ENCODE assay signal across 23 cellular contexts in the genomic region with DNA sequence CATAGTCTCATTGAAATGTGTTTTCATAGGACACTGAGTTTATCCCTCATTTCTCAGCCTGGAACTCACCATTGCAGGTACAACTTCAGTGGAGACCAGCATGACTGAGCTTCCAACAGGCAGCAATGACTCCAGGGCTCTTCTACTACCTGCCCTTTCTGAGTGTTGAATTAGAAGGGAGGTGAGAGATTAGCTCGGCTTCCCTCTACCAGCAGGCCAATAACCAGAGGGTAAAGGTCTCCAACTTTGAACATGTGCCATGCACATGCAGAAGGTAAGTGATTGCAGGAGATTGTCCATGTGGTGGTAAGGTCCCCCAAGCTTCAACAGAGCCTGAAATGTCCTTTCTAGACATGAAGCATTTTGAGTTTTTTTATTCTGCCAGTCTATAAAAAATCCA.
DNase-seq lines count a peak whose midpoint lies in the region; ATAC-seq, FAIRE-seq and TF ChIP-seq lines count a peak whose summit lies in the region.
"Had no signal": no experiment of that assay in that cellular context is flagged by ENCODE, and none has a peak within 500 bp of the region (broad histone marks: within the 10 kb centered on the region; RNA-seq: fewer than 3 reads in every experiment).

No MANE protein-coding gene starts in this region.

- DNase-seq in left lobe of liver (ENCODE audit: low spot score) (peak; percentile 48), small intestine (peak; percentile 82), occipital lobe (lab: John Stamatoyannopoulos, UW) (no peak), cerebellar nuclear complex (lab: John Stamatoyannopoulos, UW) (no peak)
- no peak for DNase-seq in stimulated activated CD4-positive, alpha-beta T cell treated with anti-CD3 and anti-CD28 coated beads, Interleukin-4, amount 100 ng/mL, for 1 hour
- DNase-seq: Caco-2; CD4-positive, alpha-beta T cell; DMS153; GDM1; GM23248; NCI-H1092 treated with DMSO at 0.1 percent for 48 hours; NCI-H1436 treated with DMSO at 0.1 percent for 48 hours; NCI-H1930; NK-92 treated with Interleukin-12 subunit alpha and Interleukin-12 subunit beta, amount 100 ng/mL, for 24 hours; SIG-M5; SK-N-SH had no signal

- H3K4me2 ChIP-seq in BLaER1 = peak overlapping the region; percentile 10; the same call in 1 of the 2 replicates
- H3K4me2 ChIP-seq: A549, SK-N-SH had no signal

- ATAC-seq in left lobe of liver = peak; percentile 91
- ATAC-seq: A549, Panc1 had no signal

- H3K4me1 ChIP-seq in BLaER1 (peaks cover 49% of the 10 kb centered on the region), small intestine (ENCODE audit: control insufficient read depth in 2 of 2, insufficient read depth in 1 of 2, low read depth in 1 of 2, low read length in 1 of 2) (peaks cover 0 to 5% of the 10 kb centered on the region in 2 donors)
- H3K4me1 ChIP-seq: Caco-2, HAP-1 had no signal

- H3K27me3 ChIP-seq in BLaER1 (no peaks in the 10 kb centered on the region), small intestine (ENCODE audit: control insufficient read depth in 2 of 2, insufficient read depth in 2 of 2, low read length in 2 of 2) (no peaks in the 10 kb centered on the region)

- no peak for TF ChIP-seq EP300 in Ishikawa (IDR thresholded peaks at IDR 0.05; ENCODE audit: borderline replicate concordance)

- no peak overlapping the region for H3K9ac ChIP-seq in BLaER1
- H3K9ac ChIP-seq: GM23248, KMS-11, SK-N-SH had no signal

- H3K4me3 ChIP-seq in BLaER1 (no peak overlapping the region), small intestine (ENCODE audit: low read depth in 1 of 2, low read length in 2 of 2) (no peak overlapping the region)
- H3K4me3 ChIP-seq: A549, GM23248, HAP-1 had no signal

- H3K27ac ChIP-seq in BLaER1 (no peak overlapping the region), small intestine (ENCODE audit: low read depth in 1 of 2, low read length in 1 of 2) (peak overlapping the region in 1 of 2 donors; percentile 55)
- H3K27ac ChIP-seq: A549, GM23248, KMS-11 had no signal

- H4K20me1 ChIP-seq in BLaER1 = no peaks in the 10 kb centered on the region

- FAIRE-seq in small intestine (lab: Jason Lieb, UNC) = no peak
- FAIRE-seq: A549, GM18507 had no signal

- 20 to 73% (median 46%) methylated on average over 1 of the region's 1 CpG for WGBS in small intestine, 3 donors

- H3K9me3 ChIP-seq in BLaER1 (no peaks in the 10 kb centered on the region), small intestine (ENCODE audit: control insufficient read depth, low read depth) (no peaks in the 10 kb centered on the region)
- H3K9me3 ChIP-seq: A549, Caco-2, HAP-1, SK-N-SH had no signal

- TF ChIP-seq RAD21 in Ishikawa (IDR thresholded peaks at IDR 0.05; ENCODE audit: low read depth) = no peak

- H3K36me3 ChIP-seq in BLaER1 (no peaks in the 10 kb centered on the region), small intestine (ENCODE audit: control insufficient read depth in 2 of 2, insufficient read depth in 2 of 2, low read length in 2 of 2) (no peaks in the 10 kb centered on the region)
- H3K36me3 ChIP-seq: HAP-1 had no signal

TF ChIP-seq in Ishikawa, 13 proteins besides CTCF, POLR2A, EP300 and RAD21:
- TF ChIP-seq TCF12 (IDR thresholded peaks at IDR 0.05; ENCODE audit: low read depth) (no peak), TEAD4 (IDR thresholded peaks at IDR 0.05) (no peak), CREB1 (IDR thresholded peaks at IDR 0.05; ENCODE audit: low read depth) (no peak), YY1 (IDR thresholded peaks at IDR 0.05; ENCODE audit: low read depth) (no peak), FOXM1 (IDR thresholded peaks at IDR 0.05; ENCODE audit: borderline replicate concordance, low read depth) (no peak)
- TF ChIP-seq, protein P1, sequence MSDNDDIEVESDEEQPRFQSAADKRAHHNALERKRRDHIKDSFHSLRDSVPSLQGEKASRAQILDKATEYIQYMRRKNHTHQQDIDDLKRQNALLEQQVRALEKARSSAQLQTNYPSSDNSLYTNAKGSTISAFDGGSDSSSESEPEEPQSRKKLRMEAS (IDR thresholded peaks at IDR 0.05) = 0 out of 2 replicates have a peak, but pooled peaks have one; percentile 12
- TF ChIP-seq, protein P2, sequence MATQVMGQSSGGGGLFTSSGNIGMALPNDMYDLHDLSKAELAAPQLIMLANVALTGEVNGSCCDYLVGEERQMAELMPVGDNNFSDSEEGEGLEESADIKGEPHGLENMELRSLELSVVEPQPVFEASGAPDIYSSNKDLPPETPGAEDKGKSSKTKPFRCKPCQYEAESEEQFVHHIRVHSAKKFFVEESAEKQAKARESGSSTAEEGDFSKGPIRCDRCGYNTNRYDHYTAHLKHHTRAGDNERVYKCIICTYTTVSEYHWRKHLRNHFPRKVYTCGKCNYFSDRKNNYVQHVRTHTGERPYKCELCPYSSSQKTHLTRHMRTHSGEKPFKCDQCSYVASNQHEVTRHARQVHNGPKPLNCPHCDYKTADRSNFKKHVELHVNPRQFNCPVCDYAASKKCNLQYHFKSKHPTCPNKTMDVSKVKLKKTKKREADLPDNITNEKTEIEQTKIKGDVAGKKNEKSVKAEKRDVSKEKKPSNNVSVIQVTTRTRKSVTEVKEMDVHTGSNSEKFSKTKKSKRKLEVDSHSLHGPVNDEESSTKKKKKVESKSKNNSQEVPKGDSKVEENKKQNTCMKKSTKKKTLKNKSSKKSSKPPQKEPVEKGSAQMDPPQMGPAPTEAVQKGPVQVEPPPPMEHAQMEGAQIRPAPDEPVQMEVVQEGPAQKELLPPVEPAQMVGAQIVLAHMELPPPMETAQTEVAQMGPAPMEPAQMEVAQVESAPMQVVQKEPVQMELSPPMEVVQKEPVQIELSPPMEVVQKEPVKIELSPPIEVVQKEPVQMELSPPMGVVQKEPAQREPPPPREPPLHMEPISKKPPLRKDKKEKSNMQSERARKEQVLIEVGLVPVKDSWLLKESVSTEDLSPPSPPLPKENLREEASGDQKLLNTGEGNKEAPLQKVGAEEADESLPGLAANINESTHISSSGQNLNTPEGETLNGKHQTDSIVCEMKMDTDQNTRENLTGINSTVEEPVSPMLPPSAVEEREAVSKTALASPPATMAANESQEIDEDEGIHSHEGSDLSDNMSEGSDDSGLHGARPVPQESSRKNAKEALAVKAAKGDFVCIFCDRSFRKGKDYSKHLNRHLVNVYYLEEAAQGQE (IDR thresholded peaks at IDR 0.05; ENCODE audit: low read depth) = no peak
TF ChIP-seq in Ishikawa: peak in this region for 1.

Comparison
In these comparisons a context has a peak if more than half of its experiments do, and no peak if none do; other contexts are left out.
1. DNase-seq: peak in left lobe of liver (single experiment) and small intestine (single experiment); none in stimulated activated CD4-positive, alpha-beta T cell treated with anti-CD3 and anti-CD28 coated beads, Interleukin-4, amount 100 ng/mL, for 1 hour (single experiment), occipital lobe (single experiment) and cerebellar nuclear complex (0 of 2).